In genomic region chr2:131390495-131391130, GRCh38 we compare ENCODE assay signal across 4 cellular contexts. TPM values are rescaled to one million over a fixed set of nuclear protein-coding genes. Genes with fewer than 3 reads are reported as not detected.
"Had no signal": no experiment of that assay in that cellular context is flagged by ENCODE, and none has a peak within 500 bp of the region (broad histone marks: within the 10 kb centered on the region; RNA-seq: fewer than 3 reads in every experiment).

No MANE protein-coding gene starts in this region.

RNA-seq across cellular contexts. Expression of gene RAB6D, which starts 26.6 kb away (rescaled TPM):
- total RNA-seq: GM23248, GM23338, H4, H9 had no signal
